In genomic region chr2:102366406-102367112, GRCh38 we compare ENCODE assay signal across 10 cellular contexts. TPM values are rescaled to one million over a fixed set of nuclear protein-coding genes. Genes with fewer than 3 reads are reported as not detected.
DNase-seq lines count a peak whose midpoint lies in the region; ATAC-seq, FAIRE-seq and TF ChIP-seq lines count a peak whose summit lies in the region.
"Had no signal": no experiment of that assay in that cellular context is flagged by ENCODE, and none has a peak within 500 bp of the region (broad histone marks: within the 10 kb centered on the region; RNA-seq: fewer than 3 reads in every experiment).

No MANE protein-coding gene starts in this region.

- peak; percentile 67 for FAIRE-seq in GM12892 (lab: Jason Lieb, UNC)

- H3K4me3 ChIP-seq in adipocyte (ENCODE audit: low read length) (peak overlapping the region; percentile 11), sigmoid colon (no peak overlapping the region)
- H3K4me3 ChIP-seq: lung had no signal

- WGBS in sigmoid colon, 2 donors, result 66 to 88% methylated on average over 3 of the region's 3 CpGs

- H3K4me1 ChIP-seq in adipocyte (ENCODE audit: control insufficient read depth, insufficient read depth, low read length) (no peaks in the 10 kb centered on the region), sigmoid colon (no peaks in the 10 kb centered on the region)

- peak; percentile 51 for ATAC-seq in GM21367 (IDR thresholded peaks at IDR 0.05; ENCODE audit: unreplicated experiment)
- peak; percentile 87 for ATAC-seq in HG03378 (IDR thresholded peaks at IDR 0.05; ENCODE audit: unreplicated experiment)

- DNase-seq in GM12892 (ENCODE audit: insufficient read length) (no peak), adipocyte (ENCODE audit: low read depth) (no peak), iPS-NIHi7 (ENCODE audit: extremely low spot score) (no peak), NCI-H128 (lab: John Stamatoyannopoulos, UW; ENCODE audit: unreplicated experiment) (no peak), sigmoid colon (no peak), hypothalamus (lab: John Stamatoyannopoulos, UW) (no peak)

- H3K9me3 ChIP-seq in adipocyte (ENCODE audit: control insufficient read depth, low read length) (peaks cover 17% of the 10 kb centered on the region), sigmoid colon (peaks cover 0 to 9% (median 3%) of the 10 kb centered on the region in 4 donors)

- TF ChIP-seq POLR2A in GM12892 (IDR thresholded peaks at IDR 0.05; ENCODE audit: low read depth, low read length), result no peak
- TF ChIP-seq POLR2A in sigmoid colon (IDR thresholded peaks at IDR 0.05), result no peak

- H3K27me3 ChIP-seq in adipocyte (replicated peaks; ENCODE audit: control insufficient read depth, insufficient read depth, low read length), result no peaks in the 10 kb centered on the region
- no peaks in the 10 kb centered on the region for H3K27me3 ChIP-seq in sigmoid colon

- intact Hi-C loops in sigmoid colon (cut with DNase I), result no loop called here

- no peak overlapping the region for H3K27ac ChIP-seq in sigmoid colon

- no peak for TF ChIP-seq CTCF in sigmoid colon (IDR thresholded peaks at IDR 0.05)

- H3K36me3 ChIP-seq in adipocyte (ENCODE audit: control insufficient read depth, insufficient read depth, low read length, severe bottlenecking) (no peaks in the 10 kb centered on the region), sigmoid colon (no peaks in the 10 kb centered on the region)

- no peak for TF ChIP-seq EP300 in sigmoid colon (IDR thresholded peaks at IDR 0.05)

- no peak overlapping the region for H3K9ac ChIP-seq in adipocyte (ENCODE audit: low read length)

RNA-seq across cellular contexts. Expression of gene IL18R1, which starts 11.0 kb away (rescaled TPM):
- polyA plus RNA-seq in GM12892 (2012; ENCODE audit: missing spikeins), result 6.2 TPM
- total RNA-seq in sigmoid colon, result 1 to 10 TPM; 1.1 to 5.2 (median 2.4) TPM
- 1 to 10 TPM in 2 of 3 donors, under 1 TPM in 1; 0.60 to 3.9 (median 1.4) TPM for polyA plus RNA-seq in sigmoid colon
- total RNA-seq: LHCN-M2 had no signal

RNA-seq across cellular contexts. Expression of gene IL1RL1, which starts 55.2 kb away (rescaled TPM):
- polyA plus RNA-seq in GM12892 (2012; ENCODE audit: missing spikeins), result not detected
- 10 to 100 TPM in 1 of 4 donors, 1 to 10 TPM in 3; 5.4 to 10.7 (median 8.7) TPM for total RNA-seq in sigmoid colon
- 1 to 10 TPM in 2 of 3 donors, under 1 TPM in 1; 0.23 to 3.0 (median 3.0) TPM for polyA plus RNA-seq in sigmoid colon
- total RNA-seq: LHCN-M2 had no signal

RNA-seq across cellular contexts. Expression of gene IL18RAP, which starts 56.4 kb away (rescaled TPM):
- 0.38 TPM for polyA plus RNA-seq in GM12892 (2012; ENCODE audit: missing spikeins)
- 1 to 10 TPM in 1 of 4 donors, under 1 TPM in 1, not detected in 2; 0.68 to 1.3 TPM for total RNA-seq in sigmoid colon
- polyA plus RNA-seq in sigmoid colon, result 1 to 10 TPM in 1 of 3 donors, under 1 TPM in 1, not detected in 1; 0.96 to 1.4 TPM
- total RNA-seq: LHCN-M2 had no signal
